Comparison of ENCODE assay signal across 1 cellular context in the genomic region with DNA sequence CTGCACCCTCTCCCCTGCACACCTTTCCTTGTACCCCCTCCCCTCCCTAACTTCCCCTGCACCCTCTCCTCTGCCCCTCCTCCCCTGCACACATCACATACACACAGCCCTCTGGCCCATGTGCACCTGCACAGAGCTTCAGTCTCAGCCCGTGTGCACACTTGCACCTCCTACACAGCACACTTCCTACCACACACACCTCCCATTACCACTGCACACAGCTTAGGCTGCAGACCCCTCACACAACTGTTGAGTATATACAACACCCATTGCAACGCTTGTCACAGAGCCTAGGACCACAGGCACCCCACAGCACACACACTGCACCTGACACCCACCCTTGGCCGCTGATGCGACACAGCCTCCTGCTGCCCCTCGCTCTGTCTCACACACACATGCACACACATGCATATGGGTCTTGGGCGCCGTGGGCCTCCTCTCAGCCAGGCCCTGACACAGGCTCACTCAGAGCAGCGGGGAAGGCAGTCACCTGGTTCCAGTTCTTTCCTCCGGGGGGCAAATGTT.
TF ChIP-seq lines count a peak whose summit lies in the region.

No MANE protein-coding gene starts in this region.

TF ChIP-seq in endothelial cell of umbilical vein, 7 proteins besides CTCF, POLR2A, EP300 and RAD21:
- TF ChIP-seq EZH2 (IDR thresholded peaks at IDR 0.05; ENCODE audit: borderline replicate concordance, low read depth, low read length, severe bottlenecking) = no peak
- no peak for TF ChIP-seq MAX (IDR thresholded peaks at IDR 0.05; ENCODE audit: insufficient read depth, insufficient read length)
- no peak for TF ChIP-seq FOS (IDR thresholded peaks at IDR 0.05; ENCODE audit: borderline replicate concordance, insufficient read depth, low read length)
- no peak for TF ChIP-seq GATA2 (IDR thresholded peaks at IDR 0.05; ENCODE audit: insufficient read depth, insufficient read length, low read depth, low read length)
- TF ChIP-seq MYC (IDR thresholded peaks at IDR 0.05; ENCODE audit: low read depth, low read length) = no peak
- no peak for TF ChIP-seq POLR2AphosphoS5 (IDR thresholded peaks at IDR 0.05; ENCODE audit: insufficient read depth, low read depth, low read length)
- TF ChIP-seq JUN (IDR thresholded peaks at IDR 0.05; ENCODE audit: borderline replicate concordance, insufficient read depth, insufficient read length, low read depth) = no peak
TF ChIP-seq in endothelial cell of umbilical vein: peak in this region for 0.
